In the genomic region with DNA sequence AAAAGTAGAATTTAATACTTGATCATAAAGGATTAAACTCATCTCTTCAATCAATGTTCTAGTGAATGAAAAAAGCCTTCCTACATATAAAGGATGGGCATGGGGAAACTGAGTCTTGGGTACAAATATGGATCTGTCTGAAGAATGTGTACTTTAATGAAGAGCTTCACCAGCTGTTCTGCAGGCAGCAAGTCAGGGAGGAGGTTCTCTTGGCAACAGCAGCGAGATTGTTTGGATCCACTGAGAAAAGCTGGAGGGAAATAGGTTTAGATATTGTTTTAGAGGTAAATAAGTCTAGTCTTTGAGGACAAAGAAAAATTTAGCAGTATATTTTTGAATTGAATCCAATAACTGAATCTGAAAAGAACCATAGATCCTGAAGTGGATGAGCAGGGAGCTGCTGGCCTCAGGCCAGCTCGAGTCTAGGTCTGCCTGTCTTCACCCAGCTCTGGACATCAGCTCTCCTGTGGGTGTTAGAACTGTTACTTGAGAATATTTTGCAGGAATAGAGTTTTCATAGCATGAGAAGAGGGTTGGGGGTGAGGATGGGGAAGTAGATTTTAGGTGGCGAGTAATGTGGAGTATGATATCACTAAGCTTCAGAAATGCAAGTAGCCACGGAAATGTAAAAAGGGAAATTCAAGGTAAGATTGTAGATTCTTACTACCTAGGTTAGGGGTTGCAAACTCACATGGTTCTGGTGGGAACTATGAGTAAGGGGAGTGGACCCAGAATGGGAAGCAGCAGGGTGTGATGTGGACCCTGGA, we compare ENCODE assay signal across 9 cellular contexts. TPM values are rescaled to one million over a fixed set of nuclear protein-coding genes. Genes with fewer than 3 reads are reported as not detected.
A peak's percentile ranks its signal among the peaks of the same experiment; 100 is the strongest.
DNase-seq lines count a peak whose midpoint lies in the region; ATAC-seq, FAIRE-seq and TF ChIP-seq lines count a peak whose summit lies in the region.
"Had no signal": no experiment of that assay in that cellular context is flagged by ENCODE, and none has a peak within 500 bp of the region (broad histone marks: within the 10 kb centered on the region; RNA-seq: fewer than 3 reads in every experiment).

No MANE protein-coding gene starts in this region.

- H3K4me2 ChIP-seq in H9 (ENCODE audit: insufficient read depth, insufficient read length, low read length), result no peak overlapping the region
- H3K4me2 ChIP-seq in PC-9, result no peak overlapping the region

- DNase-seq in CD14-positive monocyte (ENCODE audit: low spot score) (no peak), H9 (no peak), PC-9 (no peak), HTR-8/SVneo (ENCODE audit: insufficient read length, low spot score) (no peak)
- no peak for DNase-seq in activated CD8-positive, alpha-beta T cell treated with anti-CD3 and anti-CD28 coated beads for 36 hours
- DNase-seq: GDM1 had no signal

- H4K91ac ChIP-seq in H9 (ENCODE audit: insufficient read length, low read depth, low read length), result no peak overlapping the region

- no peaks in the 10 kb centered on the region for H3K9me2 ChIP-seq in PC-9 (ENCODE audit: insufficient read depth)

- H3K27me3 Mint-ChIP-seq in CD14-positive monocyte (ENCODE audit: low read depth in 3 of 3) (no peaks in the 10 kb centered on the region), H9 (ENCODE audit: low read depth) (no peaks in the 10 kb centered on the region)
- no peaks in the 10 kb centered on the region for H3K27me3 Mint-ChIP-seq in activated CD8-positive, alpha-beta T cell treated with anti-CD3 and anti-CD28 coated beads for 36 hours

- peaks cover 14% of the 10 kb centered on the region for H3F3A ChIP-seq in PC-9 (ENCODE audit: insufficient read depth, low read depth)

- CTCF ChIA-PET in activated CD8-positive, alpha-beta T cell treated with anti-CD3 and anti-CD28 coated beads for 36 hours (lab: Charles Lee), result interaction anchor here (1.3 to 5.0 kb wide), 4 partner anchors 8 to 43 kb away, joined by 3 to 24 read pairs (median 10); no protein-coding TSS in a partner anchor
- CTCF ChIA-PET in PC-9 (lab: Charles Lee), result no interaction called here

- H2AFZ ChIP-seq in H9 (ENCODE audit: low read length), result no peak overlapping the region
- no peak overlapping the region for H2AFZ ChIP-seq in PC-9

- no peak overlapping the region for H2AK5ac ChIP-seq in H9 (ENCODE audit: insufficient read length, low read length)

- no peak overlapping the region for H3T11ph ChIP-seq in H9 (ENCODE audit: low read length)

- POLR2A ChIA-PET in activated CD8-positive, alpha-beta T cell treated with anti-CD3 and anti-CD28 coated beads for 36 hours (lab: Charles Lee), result interaction anchor here (1.0 to 1.8 kb wide), 4 partner anchors 10 to 48 kb away, joined by 3 to 8 read pairs (median 5); no protein-coding TSS in a partner anchor
- POLR2A ChIA-PET in PC-9 (lab: Charles Lee; ENCODE audit: unreplicated experiment), result no interaction called here

- WGBS in H9 (ENCODE audit: extremely low coverage, insufficient read length, low lambda C conversion rate), result 100% methylated on average over 1 of the region's 4 CpGs

- H4K8ac ChIP-seq in H9 (replicated peaks; ENCODE audit: insufficient read length, low read depth, low read length), result no peak overlapping the region

- H2BK120ac ChIP-seq in H9 (ENCODE audit: low read depth, low read length, poor library complexity, severe bottlenecking), result no peak overlapping the region

- no peak overlapping the region for H3K27ac ChIP-seq in H9 (ENCODE audit: insufficient read length, low read depth, low read length)
- peak overlapping the region; percentile 2 to 44 for H3K27ac ChIP-seq in mucosa of rectum (ENCODE audit: low read depth in 2 of 2, low read length in 2 of 2)
- H3K27ac ChIP-seq in PC-9, result no peak overlapping the region

- H3K4me3 ChIP-seq in mucosa of rectum (ENCODE audit: low read length in 2 of 2) (peak overlapping the region in 1 of 2 donors; percentile 37), PC-9 (no peak overlapping the region)

- H3K4me1 ChIP-seq in H9 (ENCODE audit: insufficient read depth, low read length) (peaks cover 11% of the 10 kb centered on the region; the same call in 1 of the 2 replicates), mucosa of rectum (ENCODE audit: control insufficient read depth in 2 of 2, insufficient read depth in 2 of 2, low read length in 2 of 2) (peaks cover 12 to 24% of the 10 kb centered on the region in 2 donors), PC-9 (replicated peaks; ENCODE audit: insufficient read depth) (peaks cover 46% of the 10 kb centered on the region)

- no peaks in the 10 kb centered on the region for H3K79me1 ChIP-seq in H9 (ENCODE audit: insufficient read depth, low read depth, low read length, poor library complexity, severe bottlenecking)

- H3K4me1 Mint-ChIP-seq in CD14-positive monocyte (peaks cover 87% of the 10 kb centered on the region), H9 (peaks cover 61 to 68% of the 10 kb centered on the region in 2 experiments)
- peaks cover 74% of the 10 kb centered on the region for H3K4me1 Mint-ChIP-seq in activated CD8-positive, alpha-beta T cell treated with anti-CD3 and anti-CD28 coated beads for 36 hours (ENCODE audit: low read depth)

- no peak overlapping the region for H3K14ac ChIP-seq in H9 (ENCODE audit: insufficient read depth, low read length)

- no peak overlapping the region for H4K5ac ChIP-seq in H9 (ENCODE audit: insufficient read length, low read depth, low read length)

- no peak overlapping the region for H2BK15ac ChIP-seq in H9 (ENCODE audit: low read depth, low read length)

- H3K18ac ChIP-seq in H9 (ENCODE audit: insufficient read length, low read depth, low read length), result no peak overlapping the region

- no peaks in the 10 kb centered on the region for H3K9me3 Mint-ChIP-seq in CD14-positive monocyte
- no peaks in the 10 kb centered on the region for H3K9me3 Mint-ChIP-seq in H9
- no peaks in the 10 kb centered on the region for H3K9me3 Mint-ChIP-seq in activated CD8-positive, alpha-beta T cell treated with anti-CD3 and anti-CD28 coated beads for 36 hours

- no peak overlapping the region for H2BK20ac ChIP-seq in H9 (ENCODE audit: low read depth, low read length, poor library complexity, severe bottlenecking)

- ATAC-seq in activated CD8-positive, alpha-beta T cell treated with anti-CD3 and anti-CD28 coated beads for 36 hours, result no peak
- ATAC-seq in GM21423 (IDR thresholded peaks at IDR 0.05; ENCODE audit: unreplicated experiment) (no peak), HG03175 (IDR thresholded peaks at IDR 0.05; ENCODE audit: unreplicated experiment) (no peak)

- intact Hi-C loops in CD14-positive monocyte (cut with micrococcal nuclease) (loop anchor here in 1 of 2 donors (10.0 kb wide), 1 partner anchor 309 kb away; the partner anchor contains the start of gene USP3), PC-9 (cut with micrococcal nuclease; ENCODE audit: unreplicated experiment) (no loop called here)
- intact Hi-C loops in activated CD8-positive, alpha-beta T cell treated with anti-CD3 and anti-CD28 coated beads for 36 hours (cut with micrococcal nuclease), result no loop called here

- H3K79me2 ChIP-seq in H9 (ENCODE audit: insufficient read depth, low read length) (peaks cover 11% of the 10 kb centered on the region; the same call in 1 of the 2 replicates), PC-9 (ENCODE audit: low read depth) (peaks cover 53% of the 10 kb centered on the region)

- peak overlapping the region; percentile 67 to 86 (median 79) for H3K27ac Mint-ChIP-seq in CD14-positive monocyte
- H3K27ac Mint-ChIP-seq in H9, result peak overlapping the region in 2 of 3 experiments; percentile 38 to 83; a peak in 3 of 7 replicates
- peak overlapping the region; percentile 86 for H3K27ac Mint-ChIP-seq in activated CD8-positive, alpha-beta T cell treated with anti-CD3 and anti-CD28 coated beads for 36 hours

- H3K27me3 ChIP-seq in H9 (ENCODE audit: insufficient read depth, low read length), result no peaks in the 10 kb centered on the region
- H3K27me3 ChIP-seq in mucosa of rectum (ENCODE audit: control insufficient read depth in 2 of 2, insufficient read depth in 2 of 2, low read length in 2 of 2), result no peaks in the 10 kb centered on the region
- no peaks in the 10 kb centered on the region for H3K27me3 ChIP-seq in PC-9 (ENCODE audit: insufficient read depth, low read depth)

- H3K36me3 Mint-ChIP-seq in CD14-positive monocyte, result peaks cover 17 to 24% of the 10 kb centered on the region in 2 donors
- 0 out of 7 replicates have a peak, but pooled peaks cover 0 to 1% (median 0%) of the 10 kb centered on the region in 3 experiments for H3K36me3 Mint-ChIP-seq in H9 (ENCODE audit: insufficient read depth in 1 of 3, low read depth in 3 of 3)
- peaks cover 83% of the 10 kb centered on the region for H3K36me3 Mint-ChIP-seq in activated CD8-positive, alpha-beta T cell treated with anti-CD3 and anti-CD28 coated beads for 36 hours (ENCODE audit: low read depth)

- FAIRE-seq in HTR-8/SVneo (lab: Jason Lieb, UNC), result no peak

- H4K20me1 ChIP-seq in H9 (ENCODE audit: control insufficient read depth, insufficient read depth, insufficient read length) (no peaks in the 10 kb centered on the region), PC-9 (ENCODE audit: insufficient read depth) (no peaks in the 10 kb centered on the region)

- H3K9me3 ChIP-seq in H9 (ENCODE audit: control insufficient read depth, low read depth, low read length), result no peaks in the 10 kb centered on the region
- H3K9me3 ChIP-seq in mucosa of rectum (ENCODE audit: control insufficient read depth in 2 of 2, low read length in 2 of 2), result no peaks in the 10 kb centered on the region
- H3K9me3 ChIP-seq in PC-9 (ENCODE audit: insufficient read depth, low read depth), result no peaks in the 10 kb centered on the region

- no peak overlapping the region for H2BK5ac ChIP-seq in H9 (ENCODE audit: insufficient read length, low read length)

- BruUV-seq in PC-9 (replicated peaks; lab: Mats Ljungman, UMichigan), result no TSS peak

- H3K23ac ChIP-seq in H9 (ENCODE audit: insufficient read length, low read depth, low read length), result no peak overlapping the region

- no peak overlapping the region for H3K56ac ChIP-seq in H9 (ENCODE audit: insufficient read length, low read depth, low read length)

- no peaks in the 10 kb centered on the region for H3K23me2 ChIP-seq in H9 (ENCODE audit: insufficient read length, low read depth, low read length, poor library complexity, severe bottlenecking)

- peak overlapping the region in 1 of 2 donors; percentile 52 for H3K4me3 Mint-ChIP-seq in CD14-positive monocyte
- no peak overlapping the region for H3K4me3 Mint-ChIP-seq in H9
- H3K4me3 Mint-ChIP-seq in activated CD8-positive, alpha-beta T cell treated with anti-CD3 and anti-CD28 coated beads for 36 hours, result peak overlapping the region; percentile 57

- TF ChIP-seq CTCF in CD14-positive monocyte (IDR thresholded peaks at IDR 0.05), result no peak
- no peak for TF ChIP-seq CTCF in H9 (conservative IDR thresholded peaks at IDR 0.05)
- TF ChIP-seq CTCF in activated CD8-positive, alpha-beta T cell treated with anti-CD3 and anti-CD28 coated beads for 36 hours (IDR thresholded peaks at IDR 0.05), result no peak
- no peak for TF ChIP-seq CTCF in PC-9 (conservative IDR thresholded peaks at IDR 0.05)

- H3K36me3 ChIP-seq in mucosa of rectum (ENCODE audit: control insufficient read depth in 2 of 2, insufficient read depth in 2 of 2, low read length in 2 of 2) (no peaks in the 10 kb centered on the region), PC-9 (ENCODE audit: low read depth) (no peaks in the 10 kb centered on the region)

- no peak overlapping the region for H3K4ac ChIP-seq in H9 (ENCODE audit: low read depth, low read length)

- H2BK12ac ChIP-seq in H9 (ENCODE audit: insufficient read length, low read depth, low read length), result no peak overlapping the region

- H3K9ac ChIP-seq in H9 (ENCODE audit: extremely low read depth, insufficient read length, low read length) (no peak overlapping the region), mucosa of rectum (ENCODE audit: low read depth in 1 of 2, low read length in 2 of 2) (peak overlapping the region in 1 of 2 donors; percentile 26)

RNA-seq across cellular contexts. Expression of gene RAB8B, which starts 6.0 kb away (rescaled TPM):
- polyA plus RNA-seq in CD14-positive monocyte, result 10 to 100 TPM; 58.9 to 77.3 TPM
- total RNA-seq in H9 (2021), result 32.2 and 33.8 TPM in 2 replicates
- 100 to 1,000 TPM; 252 to 261 TPM for total RNA-seq in activated CD8-positive, alpha-beta T cell treated with anti-CD3 and anti-CD28 coated beads for 36 hours
- 19.3 and 20.9 TPM in 2 replicates for total RNA-seq in PC-9 (2021)

RNA-seq across cellular contexts. Expression of gene RPS27L, which starts 38.2 kb away (rescaled TPM):
- 100 to 1,000 TPM; 178 to 196 TPM for polyA plus RNA-seq in CD14-positive monocyte
- total RNA-seq in H9 (2021) (180 and 194 TPM in 2 replicates), PC-9 (2021) (59.7 and 77.0 TPM in 2 replicates)
- total RNA-seq in activated CD8-positive, alpha-beta T cell treated with anti-CD3 and anti-CD28 coated beads for 36 hours, result 100 to 1,000 TPM; 150 to 158 TPM

Comparison
In these comparisons a context has a peak if more than half of its experiments do, and no peak if none do; other contexts are left out.
1. H3K27ac ChIP-seq: peak in mucosa of rectum (2 of 2); none in H9 (single experiment) and PC-9 (single experiment).
2. Peak in every context shown above with its lines, with median percentiles within 50 percentile points of each other: H3K27ac Mint-ChIP-seq.